In the genomic region with DNA sequence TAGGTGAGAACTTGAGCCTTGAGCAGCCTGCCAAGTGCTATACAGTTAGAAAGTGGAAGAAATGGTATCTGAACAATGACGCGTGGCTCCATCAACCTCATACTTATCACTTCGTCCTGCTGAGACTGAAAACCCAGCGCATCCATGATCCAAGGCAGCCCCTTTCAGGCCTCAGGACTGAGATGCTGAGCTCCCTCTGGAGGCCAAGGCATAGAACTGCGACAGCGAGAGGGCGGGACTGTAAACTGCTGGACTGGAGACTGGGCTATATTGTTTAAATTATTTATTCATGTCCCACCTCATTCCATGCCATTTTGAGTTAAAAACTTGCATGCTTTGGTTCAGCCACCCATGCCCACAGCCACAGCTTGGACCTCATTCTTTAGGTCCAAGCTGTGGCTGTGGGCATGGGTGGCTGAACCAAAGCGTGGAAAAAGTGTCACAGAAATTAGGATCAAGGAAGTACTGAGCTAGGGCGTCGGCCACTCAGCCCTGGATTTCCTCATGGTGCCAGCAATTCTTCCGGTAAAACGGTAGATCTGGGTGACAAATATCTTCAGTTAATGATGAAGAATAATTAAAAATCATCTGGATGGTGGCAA, we compare ENCODE assay signal across 9 cellular contexts.
DNase-seq lines count a peak whose midpoint lies in the region; ATAC-seq and TF ChIP-seq lines count a peak whose summit lies in the region.
"Had no signal": no experiment of that assay in that cellular context is flagged by ENCODE, and none has a peak within 500 bp of the region (broad histone marks: within the 10 kb centered on the region; RNA-seq: fewer than 3 reads in every experiment).

No MANE protein-coding gene starts in this region.

- TF ChIP-seq CTCF in WERI-Rb-1 (IDR thresholded peaks at IDR 0.05; ENCODE audit: low read depth, low read length) = peak; percentile 86

- intact Hi-C loops in left ventricle myocardium superior (cut with micrococcal nuclease) = no loop called here

- ATAC-seq in left ventricle myocardium superior = peak; percentile 47
- ATAC-seq in stimulated activated naive B cell treated with anti-CD40 and anti-IgM and Interleukin-4, amounts not matched to agents 10 μg/mL and 1 μg/mL and 100 μg/mL, for 72 hours (replicated peaks) = peak; percentile 33 to 61
- ATAC-seq in HG03378 (IDR thresholded peaks at IDR 0.05; ENCODE audit: unreplicated experiment) = no peak

- no peaks in the 10 kb centered on the region for H3K9me3 ChIP-seq in WERI-Rb-1 (ENCODE audit: severe bottlenecking)

- DNase-seq in NCI-H446 (lab: John Stamatoyannopoulos, UW) (peak; percentile 11 to 48), NCI-H446 treated with DMSO at 0.1 percent for 48 hours (lab: John Stamatoyannopoulos, UW) (no peak), HT1080 (ENCODE audit: low read depth) (peak; percentile 32), WERI-Rb-1 (peak; percentile 58), left ventricle myocardium superior (peak; percentile 34), NCI-H2081 (lab: John Stamatoyannopoulos, UW) (no peak)
- no peak for DNase-seq in stimulated activated naive B cell treated with anti-CD40 and anti-IgM and Interleukin-4, amounts not matched to agents 10 μg/mL and 1 μg/mL and 100 μg/mL, for 72 hours

- no peak overlapping the region for H3K27ac Mint-ChIP-seq in stimulated activated naive B cell treated with anti-CD40 and anti-IgM and Interleukin-4, amounts not matched to agents 10 μg/mL and 1 μg/mL and 100 μg/mL, for 72 hours

- no peak overlapping the region for H3K4me3 ChIP-seq in WERI-Rb-1 (ENCODE audit: low read depth, low read length)

- peaks cover 10 to 16% of the 10 kb centered on the region in 2 donors for H3K36me3 Mint-ChIP-seq in stimulated activated naive B cell treated with anti-CD40 and anti-IgM and Interleukin-4, amounts not matched to agents 10 μg/mL and 1 μg/mL and 100 μg/mL, for 72 hours
- H3K36me3 Mint-ChIP-seq: CD4-positive, CD25-positive, alpha-beta regulatory T cell had no signal

- no peaks in the 10 kb centered on the region for H3K36me3 ChIP-seq in WERI-Rb-1

- no peak overlapping the region for H3K4me3 Mint-ChIP-seq in stimulated activated naive B cell treated with anti-CD40 and anti-IgM and Interleukin-4, amounts not matched to agents 10 μg/mL and 1 μg/mL and 100 μg/mL, for 72 hours
- H3K4me3 Mint-ChIP-seq: CD4-positive, CD25-positive, alpha-beta regulatory T cell had no signal

- no peak overlapping the region for H3K27ac ChIP-seq in WERI-Rb-1

- H3K27me3 ChIP-seq in WERI-Rb-1 (ENCODE audit: insufficient read depth, low read depth, severe bottlenecking) = no peaks in the 10 kb centered on the region

- H3K9me3 Mint-ChIP-seq in stimulated activated naive B cell treated with anti-CD40 and anti-IgM and Interleukin-4, amounts not matched to agents 10 μg/mL and 1 μg/mL and 100 μg/mL, for 72 hours = no peaks in the 10 kb centered on the region

- H3K4me1 Mint-ChIP-seq in stimulated activated naive B cell treated with anti-CD40 and anti-IgM and Interleukin-4, amounts not matched to agents 10 μg/mL and 1 μg/mL and 100 μg/mL, for 72 hours = no peaks in the 10 kb centered on the region

- no peaks in the 10 kb centered on the region for H3K27me3 Mint-ChIP-seq in stimulated activated naive B cell treated with anti-CD40 and anti-IgM and Interleukin-4, amounts not matched to agents 10 μg/mL and 1 μg/mL and 100 μg/mL, for 72 hours

Comparison
In these comparisons a context has a peak if more than half of its experiments do, and no peak if none do; other contexts are left out.
1. DNase-seq: peak in NCI-H446 (2 of 2), HT1080 (single experiment), WERI-Rb-1 (single experiment) and left ventricle myocardium superior (single experiment); none in NCI-H446 treated with DMSO at 0.1 percent for 48 hours (single experiment), stimulated activated naive B cell treated with anti-CD40 and anti-IgM and Interleukin-4, amounts not matched to agents 10 μg/mL and 1 μg/mL and 100 μg/mL, for 72 hours (single experiment) and NCI-H2081 (0 of 2).